ENCODE assay signal across 1 cellular context in the genomic region with DNA sequence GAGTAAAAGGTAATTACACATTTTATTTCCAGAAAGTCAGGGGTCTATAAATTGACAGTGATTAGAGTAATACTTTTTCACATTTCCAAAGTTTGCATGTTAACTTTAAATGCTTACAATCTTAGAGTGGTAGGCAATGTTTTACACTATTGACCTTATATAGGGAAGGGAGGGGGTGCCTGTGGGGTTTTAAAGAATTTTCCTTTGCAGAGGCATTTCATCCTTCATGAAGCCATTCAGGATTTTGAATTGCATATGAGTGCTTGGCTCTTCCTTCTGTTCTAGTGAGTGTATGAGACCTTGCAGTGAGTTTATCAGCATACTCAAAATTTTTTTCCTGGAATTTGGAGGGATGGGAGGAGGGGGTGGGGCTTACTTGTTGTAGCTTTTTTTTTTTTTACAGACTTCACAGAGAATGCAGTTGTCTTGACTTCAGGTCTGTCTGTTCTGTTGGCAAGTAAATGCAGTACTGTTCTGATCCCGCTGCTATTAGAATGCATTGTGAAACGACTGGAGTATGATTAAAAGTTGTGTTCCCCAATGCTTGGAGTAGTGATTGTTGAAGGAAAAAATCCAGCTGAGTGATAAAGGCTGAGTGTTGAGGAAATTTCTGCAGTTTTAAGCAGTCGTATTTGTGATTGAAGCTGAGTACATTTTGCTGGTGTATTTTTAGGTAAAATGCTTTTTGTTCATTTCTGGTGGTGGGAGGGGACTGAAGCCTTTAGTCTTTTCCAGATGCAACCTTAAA.
A peak's percentile ranks its signal among the peaks of the same experiment; 100 is the strongest.
TF ChIP-seq lines count a peak whose summit lies in the region.

No MANE protein-coding gene starts in this region.

TF ChIP-seq in K562, 482 proteins besides CTCF, POLR2A, EP300 and RAD21 (continued from another document and continues in another):
- TF ChIP-seq ZNF407 (IDR thresholded peaks at IDR 0.05; ENCODE audit: low read depth) = no peak
- TF ChIP-seq E4F1 (CRISPR knock-in tag; IDR thresholded peaks at IDR 0.05; ENCODE audit: borderline replicate concordance) = peak; percentile 81
- 0 out of 2 replicates have a peak, but pooled peaks have one; percentile 6 for TF ChIP-seq ZFX (CRISPR knock-in tag; IDR thresholded peaks at IDR 0.05)
- TF ChIP-seq SRSF1 (IDR thresholded peaks at IDR 0.05; ENCODE audit: low read depth, low read length) = no peak
- TF ChIP-seq LARP7 (IDR thresholded peaks at IDR 0.05) = peak; percentile 96
- TF ChIP-seq HNRNPL (IDR thresholded peaks at IDR 0.05; ENCODE audit: low read depth, low read length) = no peak; the same call in 1 of the 2 replicates
- TF ChIP-seq, protein P1, sequence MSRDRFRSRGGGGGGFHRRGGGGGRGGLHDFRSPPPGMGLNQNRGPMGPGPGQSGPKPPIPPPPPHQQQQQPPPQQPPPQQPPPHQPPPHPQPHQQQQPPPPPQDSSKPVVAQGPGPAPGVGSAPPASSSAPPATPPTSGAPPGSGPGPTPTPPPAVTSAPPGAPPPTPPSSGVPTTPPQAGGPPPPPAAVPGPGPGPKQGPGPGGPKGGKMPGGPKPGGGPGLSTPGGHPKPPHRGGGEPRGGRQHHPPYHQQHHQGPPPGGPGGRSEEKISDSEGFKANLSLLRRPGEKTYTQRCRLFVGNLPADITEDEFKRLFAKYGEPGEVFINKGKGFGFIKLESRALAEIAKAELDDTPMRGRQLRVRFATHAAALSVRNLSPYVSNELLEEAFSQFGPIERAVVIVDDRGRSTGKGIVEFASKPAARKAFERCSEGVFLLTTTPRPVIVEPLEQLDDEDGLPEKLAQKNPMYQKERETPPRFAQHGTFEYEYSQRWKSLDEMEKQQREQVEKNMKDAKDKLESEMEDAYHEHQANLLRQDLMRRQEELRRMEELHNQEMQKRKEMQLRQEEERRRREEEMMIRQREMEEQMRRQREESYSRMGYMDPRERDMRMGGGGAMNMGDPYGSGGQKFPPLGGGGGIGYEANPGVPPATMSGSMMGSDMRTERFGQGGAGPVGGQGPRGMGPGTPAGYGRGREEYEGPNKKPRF (IDR thresholded peaks at IDR 0.05; ENCODE audit: low read depth, low read length) = 0 out of 2 replicates have a peak, but pooled peaks have one; percentile 23
- no peak for TF ChIP-seq STAG1 (CRISPR knock-in tag; IDR thresholded peaks at IDR 0.05; ENCODE audit: borderline replicate concordance)
- TF ChIP-seq, protein P2, sequence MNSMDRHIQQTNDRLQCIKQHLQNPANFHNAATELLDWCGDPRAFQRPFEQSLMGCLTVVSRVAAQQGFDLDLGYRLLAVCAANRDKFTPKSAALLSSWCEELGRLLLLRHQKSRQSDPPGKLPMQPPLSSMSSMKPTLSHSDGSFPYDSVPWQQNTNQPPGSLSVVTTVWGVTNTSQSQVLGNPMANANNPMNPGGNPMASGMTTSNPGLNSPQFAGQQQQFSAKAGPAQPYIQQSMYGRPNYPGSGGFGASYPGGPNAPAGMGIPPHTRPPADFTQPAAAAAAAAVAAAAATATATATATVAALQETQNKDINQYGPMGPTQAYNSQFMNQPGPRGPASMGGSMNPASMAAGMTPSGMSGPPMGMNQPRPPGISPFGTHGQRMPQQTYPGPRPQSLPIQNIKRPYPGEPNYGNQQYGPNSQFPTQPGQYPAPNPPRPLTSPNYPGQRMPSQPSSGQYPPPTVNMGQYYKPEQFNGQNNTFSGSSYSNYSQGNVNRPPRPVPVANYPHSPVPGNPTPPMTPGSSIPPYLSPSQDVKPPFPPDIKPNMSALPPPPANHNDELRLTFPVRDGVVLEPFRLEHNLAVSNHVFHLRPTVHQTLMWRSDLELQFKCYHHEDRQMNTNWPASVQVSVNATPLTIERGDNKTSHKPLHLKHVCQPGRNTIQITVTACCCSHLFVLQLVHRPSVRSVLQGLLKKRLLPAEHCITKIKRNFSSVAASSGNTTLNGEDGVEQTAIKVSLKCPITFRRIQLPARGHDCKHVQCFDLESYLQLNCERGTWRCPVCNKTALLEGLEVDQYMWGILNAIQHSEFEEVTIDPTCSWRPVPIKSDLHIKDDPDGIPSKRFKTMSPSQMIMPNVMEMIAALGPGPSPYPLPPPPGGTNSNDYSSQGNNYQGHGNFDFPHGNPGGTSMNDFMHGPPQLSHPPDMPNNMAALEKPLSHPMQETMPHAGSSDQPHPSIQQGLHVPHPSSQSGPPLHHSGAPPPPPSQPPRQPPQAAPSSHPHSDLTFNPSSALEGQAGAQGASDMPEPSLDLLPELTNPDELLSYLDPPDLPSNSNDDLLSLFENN (IDR thresholded peaks at IDR 0.05; ENCODE audit: low read depth in 2 of 2, low read length in 2 of 2) = no peak; a peak in 1 of 4 replicates
- no peak; the same call in 1 of the 2 replicates for TF ChIP-seq KAT7 (CRISPR knock-in tag; IDR thresholded peaks at IDR 0.05; ENCODE audit: borderline replicate concordance)
- peak; percentile 40; the same call in 1 of the 2 replicates for TF ChIP-seq ELK3 (CRISPR knock-in tag; IDR thresholded peaks at IDR 0.05)
- TF ChIP-seq ZNF347 (CRISPR knock-in tag; IDR thresholded peaks at IDR 0.05; ENCODE audit: low read depth) = no peak
- TF ChIP-seq GATA2 (CRISPR knock-in tag; IDR thresholded peaks at IDR 0.05) = no peak
- TF ChIP-seq POLR2AphosphoS5 (IDR thresholded peaks at IDR 0.05; ENCODE audit: control insufficient read depth, insufficient read depth, low read depth, low read length) = peak; percentile 95
- TF ChIP-seq ZBED1 (IDR thresholded peaks at IDR 0.05) = peak; percentile 93
- TF ChIP-seq ZNF561 (CRISPR knock-in tag; conservative IDR thresholded peaks at IDR 0.05) = peak; percentile 33; the same call in 1 of the 2 replicates
- TF ChIP-seq, protein P3, sequence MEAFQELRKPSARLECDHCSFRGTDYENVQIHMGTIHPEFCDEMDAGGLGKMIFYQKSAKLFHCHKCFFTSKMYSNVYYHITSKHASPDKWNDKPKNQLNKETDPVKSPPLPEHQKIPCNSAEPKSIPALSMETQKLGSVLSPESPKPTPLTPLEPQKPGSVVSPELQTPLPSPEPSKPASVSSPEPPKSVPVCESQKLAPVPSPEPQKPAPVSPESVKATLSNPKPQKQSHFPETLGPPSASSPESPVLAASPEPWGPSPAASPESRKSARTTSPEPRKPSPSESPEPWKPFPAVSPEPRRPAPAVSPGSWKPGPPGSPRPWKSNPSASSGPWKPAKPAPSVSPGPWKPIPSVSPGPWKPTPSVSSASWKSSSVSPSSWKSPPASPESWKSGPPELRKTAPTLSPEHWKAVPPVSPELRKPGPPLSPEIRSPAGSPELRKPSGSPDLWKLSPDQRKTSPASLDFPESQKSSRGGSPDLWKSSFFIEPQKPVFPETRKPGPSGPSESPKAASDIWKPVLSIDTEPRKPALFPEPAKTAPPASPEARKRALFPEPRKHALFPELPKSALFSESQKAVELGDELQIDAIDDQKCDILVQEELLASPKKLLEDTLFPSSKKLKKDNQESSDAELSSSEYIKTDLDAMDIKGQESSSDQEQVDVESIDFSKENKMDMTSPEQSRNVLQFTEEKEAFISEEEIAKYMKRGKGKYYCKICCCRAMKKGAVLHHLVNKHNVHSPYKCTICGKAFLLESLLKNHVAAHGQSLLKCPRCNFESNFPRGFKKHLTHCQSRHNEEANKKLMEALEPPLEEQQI (IDR thresholded peaks at IDR 0.05) = no peak
- no peak for TF ChIP-seq TCF15 (CRISPR knock-in tag; IDR thresholded peaks at IDR 0.05)
- TF ChIP-seq ZNF76 (CRISPR knock-in tag; IDR thresholded peaks at IDR 0.05; ENCODE audit: borderline replicate concordance) = no peak
- TF ChIP-seq LCOR (CRISPR knock-in tag; IDR thresholded peaks at IDR 0.05) = no peak; the same call in 1 of the 2 replicates
- no peak for TF ChIP-seq ZNF785 (CRISPR knock-in tag; IDR thresholded peaks at IDR 0.05)
- no peak for TF ChIP-seq NFE2 (IDR thresholded peaks at IDR 0.05; ENCODE audit: low read depth)
- no peak for TF ChIP-seq SMARCA4 (IDR thresholded peaks at IDR 0.05)
- TF ChIP-seq TEAD4 (IDR thresholded peaks at IDR 0.05; ENCODE audit: low read length) = no peak; the same call in 1 of the 2 replicates
- TF ChIP-seq TEAD4 (CRISPR knock-in tag; IDR thresholded peaks at IDR 0.05; ENCODE audit: borderline replicate concordance) = no peak
- TF ChIP-seq ZNF75A (CRISPR knock-in tag; IDR thresholded peaks at IDR 0.05) = no peak
- no peak for TF ChIP-seq ZFP36 (IDR thresholded peaks at IDR 0.05; ENCODE audit: low read depth, low read length, partially characterized antibody)
- TF ChIP-seq ZNF740 (CRISPR knock-in tag; IDR thresholded peaks at IDR 0.05) = no peak
- no peak for TF ChIP-seq ZNF740 (tag; IDR thresholded peaks at IDR 0.05)
- TF ChIP-seq KLF16 (IDR thresholded peaks at IDR 0.05) = no peak
